Comparison of ENCODE assay signal across 8 cellular contexts in genomic region chr2:159615936-159616733, GRCh38. TPM values are rescaled to one million over a fixed set of nuclear protein-coding genes. Genes with fewer than 3 reads are reported as not detected.
DNase-seq lines count a peak whose midpoint lies in the region; ATAC-seq and TF ChIP-seq lines count a peak whose summit lies in the region.

BAZ2B (minus strand) TSS chr2:159616548; CDS start chr2:159478719, 137,829 bp downstream.

- peak within 1 kb of the TSS; percentile 89 for H3K4me3 ChIP-seq in NT2/D1 (ENCODE audit: insufficient read length, low read depth)

- POLR2A ChIA-PET in activated naive CD8-positive, alpha-beta T cell treated with anti-CD3 and anti-CD28 coated beads, Interleukin-2, amount 10 ng/mL, durations not matched to agents 7 days and 5 days (lab: Charles Lee) = interaction anchor here (0.6 kb wide), 1 partner anchor 332 kb away, joined by 3 read pairs; no protein-coding TSS in a partner anchor

- H3K9me3 Mint-ChIP-seq in activated naive CD8-positive, alpha-beta T cell treated with anti-CD3 and anti-CD28 coated beads, Interleukin-2, amount 10 ng/mL, durations not matched to agents 7 days and 5 days = no peaks in the 10 kb centered on the region
- no peaks in the 10 kb centered on the region for H3K9me3 Mint-ChIP-seq in nephron progenitor cell

- peak within 1 kb of the TSS; percentile 98 for H3K9ac ChIP-seq in NT2/D1 (ENCODE audit: insufficient read length, low read depth)

- peak; percentile 63 for DNase-seq in DMS 273 treated with DMSO at 0.1 percent for 48 hours (lab: John Stamatoyannopoulos, UW)
- peak; percentile 48 for DNase-seq in NT2/D1 (ENCODE audit: low read depth, low spot score)
- peak; percentile 55 for DNase-seq in activated naive CD8-positive, alpha-beta T cell treated with anti-CD3 and anti-CD28 coated beads, Interleukin-2, amount 10 ng/mL, durations not matched to agents 7 days and 5 days
- DNase-seq in globus pallidus (ENCODE audit: low spot score) = peak; percentile 87
- DNase-seq in nephron progenitor cell = peak; percentile 66
- no peak for DNase-seq in ureter (ENCODE audit: low spot score)

- no peak for TF ChIP-seq CTCF in nephron progenitor cell (IDR thresholded peaks at IDR 0.05)

- no peaks in the 10 kb centered on the region for H3K27me3 ChIP-seq in NT2/D1 (ENCODE audit: insufficient read depth, insufficient read length)

- H3K27me3 Mint-ChIP-seq in activated naive CD8-positive, alpha-beta T cell treated with anti-CD3 and anti-CD28 coated beads, Interleukin-2, amount 10 ng/mL, durations not matched to agents 7 days and 5 days = peaks cover 35% of the 10 kb centered on the region
- H3K27me3 Mint-ChIP-seq in nephron progenitor cell (ENCODE audit: low read depth, poor library complexity) = peaks cover 3% of the 10 kb centered on the region

- no peaks in the 10 kb centered on the region for H3K36me3 ChIP-seq in NT2/D1 (ENCODE audit: insufficient read depth, insufficient read length, low read length)

- no peaks in the 10 kb centered on the region for H3K36me3 Mint-ChIP-seq in activated naive CD8-positive, alpha-beta T cell treated with anti-CD3 and anti-CD28 coated beads, Interleukin-2, amount 10 ng/mL, durations not matched to agents 7 days and 5 days
- no peaks in the 10 kb centered on the region for H3K36me3 Mint-ChIP-seq in nephron progenitor cell (ENCODE audit: low read depth)

- no peak within 1 kb of the TSS for H3K27ac Mint-ChIP-seq in activated naive CD8-positive, alpha-beta T cell treated with anti-CD3 and anti-CD28 coated beads, Interleukin-2, amount 10 ng/mL, durations not matched to agents 7 days and 5 days
- peak within 1 kb of the TSS; percentile 100 for H3K27ac Mint-ChIP-seq in nephron progenitor cell

- peak; percentile 66 for ATAC-seq in GM19455 (IDR thresholded peaks at IDR 0.05; ENCODE audit: unreplicated experiment)
- peak; percentile 35 for ATAC-seq in HG03565 (IDR thresholded peaks at IDR 0.05; ENCODE audit: unreplicated experiment)
- ATAC-seq in activated naive CD8-positive, alpha-beta T cell treated with anti-CD3 and anti-CD28 coated beads, Interleukin-2, amount 10 ng/mL, durations not matched to agents 7 days and 5 days (ENCODE audit: low read depth) = peak; percentile 75

- H3K4me3 Mint-ChIP-seq in activated naive CD8-positive, alpha-beta T cell treated with anti-CD3 and anti-CD28 coated beads, Interleukin-2, amount 10 ng/mL, durations not matched to agents 7 days and 5 days = peak within 1 kb of the TSS; percentile 92
- H3K4me3 Mint-ChIP-seq in nephron progenitor cell = peak within 1 kb of the TSS; percentile 96

- peaks cover 8% of the 10 kb centered on the region for H3K4me1 Mint-ChIP-seq in activated naive CD8-positive, alpha-beta T cell treated with anti-CD3 and anti-CD28 coated beads, Interleukin-2, amount 10 ng/mL, durations not matched to agents 7 days and 5 days
- peaks cover 49% of the 10 kb centered on the region for H3K4me1 Mint-ChIP-seq in nephron progenitor cell

- no peaks in the 10 kb centered on the region for H3K9me3 ChIP-seq in NT2/D1 (ENCODE audit: insufficient read depth, low read length)

- no peaks in the 10 kb centered on the region for H3K4me1 ChIP-seq in NT2/D1 (ENCODE audit: insufficient read depth, insufficient read length)

RNA-seq across cellular contexts. Expression of gene BAZ2B, which starts in this region (rescaled TPM):
- total RNA-seq in activated naive CD8-positive, alpha-beta T cell treated with anti-CD3 and anti-CD28 coated beads, Interleukin-2, amount 10 ng/mL, durations not matched to agents 7 days and 5 days = 10 to 100 TPM; 27.7 to 31.9 TPM
- total RNA-seq in ureter = 135 TPM
